ENCODE assay signal across 7 cellular contexts in genomic region chr1:32335951-32336867, GRCh38. TPM values are rescaled to one million over a fixed set of nuclear protein-coding genes. Genes with fewer than 3 reads are reported as not detected.
A peak's percentile ranks its signal among the peaks of the same experiment; 100 is the strongest.
DNase-seq lines count a peak whose midpoint lies in the region; ATAC-seq and TF ChIP-seq lines count a peak whose summit lies in the region.

Gene MARCKSL1 (minus strand): TSS chr1:32336233. CDS start chr1:32336033, 200 bp downstream.

- peak within 1 kb of the TSS; percentile 79 for H3K4me3 Mint-ChIP-seq in activated CD4-positive, alpha-beta memory T cell treated with anti-CD3 and anti-CD28 coated beads, Interleukin-2, amount 10 ng/mL, durations not matched to agents 7 days and 5 days

- H3K9me3 ChIP-seq in duodenal mucosa (ENCODE audit: control insufficient read depth in 1 of 2, low read length in 2 of 2) = no peaks in the 10 kb centered on the region
- no peaks in the 10 kb centered on the region for H3K9me3 ChIP-seq in lung (ENCODE audit: control insufficient read depth in 2 of 2, insufficient read depth in 1 of 2, low read length in 1 of 2)

- TF ChIP-seq CTCF in lung (IDR thresholded peaks at IDR 0.05; ENCODE audit: control extremely low read depth, extremely low read depth) = no peak

- whole genome bisulfite sequencing in lung, 2 donors = 5 to 8% methylated on average over 55 to 88 of the region's 88 CpGs

- H3K27ac ChIP-seq in duodenal mucosa (ENCODE audit: low read depth, low read length) = no peak within 1 kb of the TSS
- H3K27ac ChIP-seq in lung (ENCODE audit: low read depth in 1 of 2, low read length in 1 of 2) = peak within 1 kb of the TSS; percentile 37 to 57

- peak within 1 kb of the TSS; percentile 56 to 74 for H3K4me3 ChIP-seq in duodenal mucosa (ENCODE audit: low read depth in 1 of 2, low read length in 2 of 2)
- peak within 1 kb of the TSS; percentile 51 for H3K4me3 ChIP-seq in lung

- peak within 1 kb of the TSS; percentile 55 to 64 for H3K9ac ChIP-seq in duodenal mucosa (ENCODE audit: low read depth in 1 of 2, low read length in 2 of 2)

- CTCF ChIA-PET in activated CD4-positive, alpha-beta memory T cell treated with anti-CD3 and anti-CD28 coated beads, Interleukin-2, amount 10 ng/mL, durations not matched to agents 7 days and 5 days (lab: Charles Lee) = interaction anchor here (0.5 to 2.2 kb wide), 21 partner anchors 9 to 228 kb away, joined by 3 to 16 read pairs (median 4); partner anchors contain the start of genes BSDC1 and KPNA6

- peak; percentile 47 for DNase-seq in NCI-H510A (lab: John Stamatoyannopoulos, UW)
- peak; percentile 82 for DNase-seq in activated CD4-positive, alpha-beta memory T cell treated with anti-CD3 and anti-CD28 coated beads, Interleukin-2, amount 10 ng/mL, durations not matched to agents 7 days and 5 days
- DNase-seq in lung (ENCODE audit: low spot score) = peak; percentile 71
- DNase-seq in stimulated activated CD4-positive, alpha-beta T cell treated with anti-CD3 and anti-CD28 coated beads, TNF-alpha, amount 100 ng/mL, for 24 hours (ENCODE audit: low read depth in 3 of 3) = peak; percentile 58 to 77 (median 70)

- H3K9me3 Mint-ChIP-seq in activated CD4-positive, alpha-beta memory T cell treated with anti-CD3 and anti-CD28 coated beads, Interleukin-2, amount 10 ng/mL, durations not matched to agents 7 days and 5 days = no peaks in the 10 kb centered on the region

- H3K27me3 ChIP-seq in duodenal mucosa (ENCODE audit: control insufficient read depth in 1 of 2, insufficient read depth in 2 of 2, low read length in 2 of 2) (no peaks in the 10 kb centered on the region), lung (ENCODE audit: control insufficient read depth, insufficient read depth) (no peaks in the 10 kb centered on the region)

- H3K27ac Mint-ChIP-seq in activated CD4-positive, alpha-beta memory T cell treated with anti-CD3 and anti-CD28 coated beads, Interleukin-2, amount 10 ng/mL, durations not matched to agents 7 days and 5 days = peak within 1 kb of the TSS; percentile 13

- H3K27me3 Mint-ChIP-seq in activated CD4-positive, alpha-beta memory T cell treated with anti-CD3 and anti-CD28 coated beads, Interleukin-2, amount 10 ng/mL, durations not matched to agents 7 days and 5 days = peaks cover 13% of the 10 kb centered on the region

- peaks cover 33% of the 10 kb centered on the region for H3K36me3 Mint-ChIP-seq in activated CD4-positive, alpha-beta memory T cell treated with anti-CD3 and anti-CD28 coated beads, Interleukin-2, amount 10 ng/mL, durations not matched to agents 7 days and 5 days (ENCODE audit: low read depth)

- POLR2A ChIA-PET in activated CD4-positive, alpha-beta memory T cell treated with anti-CD3 and anti-CD28 coated beads, Interleukin-2, amount 10 ng/mL, durations not matched to agents 7 days and 5 days (lab: Charles Lee) = interaction anchor here (0.6 to 3.4 kb wide), 26 partner anchors 10 to 481 kb away, joined by 3 to 41 read pairs (median 4); partner anchors contain the start of genes BSDC1, HDAC1, IQCC and LCK

- H3K4me1 Mint-ChIP-seq in activated CD4-positive, alpha-beta memory T cell treated with anti-CD3 and anti-CD28 coated beads, Interleukin-2, amount 10 ng/mL, durations not matched to agents 7 days and 5 days = peaks cover 37% of the 10 kb centered on the region

- ATAC-seq in GM18520 (IDR thresholded peaks at IDR 0.05; ENCODE audit: unreplicated experiment) = peak; percentile 22
- ATAC-seq in HG03139 (IDR thresholded peaks at IDR 0.05; ENCODE audit: unreplicated experiment) = peak; percentile 42
- peak; percentile 70 for ATAC-seq in lung (ENCODE audit: insufficient read depth, low FRiP score)

- H3K36me3 ChIP-seq in duodenal mucosa (ENCODE audit: control insufficient read depth in 1 of 2, insufficient read depth in 2 of 2, low read length in 2 of 2) = peaks cover 9 to 20% of the 10 kb centered on the region in 2 donors
- H3K36me3 ChIP-seq in lung (ENCODE audit: control insufficient read depth in 2 of 2, insufficient read depth in 2 of 2, low read length in 2 of 2) = peaks cover 11 to 17% of the 10 kb centered on the region in 2 donors

- peaks cover 38 to 46% of the 10 kb centered on the region in 2 donors for H3K4me1 ChIP-seq in duodenal mucosa (ENCODE audit: control insufficient read depth in 1 of 2, insufficient read depth in 2 of 2, low read length in 2 of 2)
- peaks cover 0 to 21% of the 10 kb centered on the region in 2 donors for H3K4me1 ChIP-seq in lung (ENCODE audit: control insufficient read depth in 2 of 2, insufficient read depth in 2 of 2, low read length in 2 of 2)

RNA-seq across cellular contexts. Expression of gene MARCKSL1, which starts in this region (rescaled TPM):
- 10 to 100 TPM; 26.4 to 27.9 TPM for total RNA-seq in activated CD4-positive, alpha-beta memory T cell treated with anti-CD3 and anti-CD28 coated beads, Interleukin-2, amount 10 ng/mL, durations not matched to agents 7 days and 5 days
- 10 to 100 TPM; 37.9 to 78.4 TPM for total RNA-seq in lung
- 10 to 100 TPM; 28.4 to 41.2 TPM for polyA plus RNA-seq in lung
